Comparison of ENCODE assay signal across 9 cellular contexts in genomic region chr22:39518996-39519680, GRCh38. TPM values are rescaled to one million over a fixed set of nuclear protein-coding genes. Genes with fewer than 3 reads are reported as not detected.
DNase-seq lines count a peak whose midpoint lies in the region; ATAC-seq, FAIRE-seq and TF ChIP-seq lines count a peak whose summit lies in the region.
"Had no signal": no experiment of that assay in that cellular context is flagged by ENCODE, and none has a peak within 500 bp of the region (broad histone marks: within the 10 kb centered on the region; RNA-seq: fewer than 3 reads in every experiment).

No MANE protein-coding gene starts in this region.

- POLR2A ChIA-PET in MCF 10A (lab: Yijun Ruan, JAX): interaction anchor here (0.6 to 6.1 kb wide), 36 partner anchors 8 to 1104 kb away, joined by 3 to 102 read pairs (median 6); partner anchors contain the start of genes ADSL, CBX6, MIEF1 and RPL3

- 7 to 13% (median 11%) methylated on average over 15 to 24 of the region's 24 CpGs for WGBS in heart left ventricle, 4 donors
- 10 to 11% methylated on average over 24 of the region's 24 CpGs for WGBS in lung, 2 donors

- no peaks in the 10 kb centered on the region for H3K9me3 Mint-ChIP-seq in MCF 10A (ENCODE audit: unreplicated experiment)

- ATAC-seq in heart left ventricle: no peak
- no peak for ATAC-seq in left ventricle myocardium superior
- no peak for ATAC-seq in lung (ENCODE audit: insufficient read depth, low FRiP score)
- no peak for ATAC-seq in HG02973 (IDR thresholded peaks at IDR 0.05; ENCODE audit: unreplicated experiment)
- no peak for ATAC-seq in HG03095 (IDR thresholded peaks at IDR 0.05; ENCODE audit: unreplicated experiment)

- no peaks in the 10 kb centered on the region for H3K27me3 ChIP-seq in heart left ventricle
- H3K27me3 ChIP-seq in OCI-LY1 (ENCODE audit: insufficient read depth, low read length): no peaks in the 10 kb centered on the region
- no peaks in the 10 kb centered on the region for H3K27me3 ChIP-seq in lung (ENCODE audit: control insufficient read depth, insufficient read depth)

- H3K9ac ChIP-seq in OCI-LY1 (ENCODE audit: low read length): peak overlapping the region; percentile 89

- H3K4me3 ChIP-seq in heart left ventricle (peak overlapping the region; percentile 71 to 100 (median 96)), OCI-LY1 (ENCODE audit: low read depth, low read length, poor library complexity, severe bottlenecking) (peak overlapping the region; percentile 95), lung (peak overlapping the region; percentile 66)

- no peak overlapping the region for H2AFZ ChIP-seq in OCI-LY1 (ENCODE audit: low read length)

- H3K79me2 ChIP-seq in OCI-LY1 (ENCODE audit: insufficient read depth, low read length): peaks cover 14% of the 10 kb centered on the region

- H3K4me3 Mint-ChIP-seq in MCF 10A (ENCODE audit: unreplicated experiment): peak overlapping the region; percentile 93

- BruUV-seq in MCF 10A (replicated peaks; lab: Mats Ljungman, UMichigan): TSS peak; percentile 82

- CTCF ChIA-PET in MCF 10A (lab: Yijun Ruan, JAX): interaction anchor here (0.5 to 3.7 kb wide), 4 partner anchors 11 to 825 kb away, joined by 3 to 19 read pairs (median 4); no protein-coding TSS in a partner anchor

- intact Hi-C loops in heart left ventricle (cut with DNase I): loop anchor here in 7 of 10 donors (2.0 to 10.0 kb wide), 7 partner anchors 16 to 344 kb away; partner anchors contain the start of genes MIEF1 (in 1 of the 7), RPL3 (in 1 of the 7), SYNGR1 (in 1 of the 7) and TAB1 (in 1 of the 7)
- intact Hi-C loops in left ventricle myocardium superior (cut with micrococcal nuclease): no loop called here
- intact Hi-C loops in MCF 10A (cut with micrococcal nuclease): no loop called here

- H3K4me1 Mint-ChIP-seq in MCF 10A (ENCODE audit: insufficient read depth, unreplicated experiment): peaks cover 17% of the 10 kb centered on the region

- H3K36me3 Mint-ChIP-seq in MCF 10A (ENCODE audit: insufficient read depth, unreplicated experiment): peaks cover 79% of the 10 kb centered on the region

- H3K9me2 ChIP-seq in OCI-LY1 (ENCODE audit: low read depth, low read length): no peaks in the 10 kb centered on the region

- peak in 1 of 5 donors; percentile 42 for DNase-seq in heart left ventricle
- no peak for DNase-seq in left ventricle myocardium superior
- DNase-seq in MCF 10A (ENCODE audit: unreplicated experiment): no peak
- no peak for DNase-seq in lung (ENCODE audit: low spot score)
- peak; percentile 44 for DNase-seq in urothelium cell line (ENCODE audit: low spot score)

- H3F3A ChIP-seq in OCI-LY1 (ENCODE audit: insufficient read depth, low read length): 0 out of 2 replicates have a peak, but pooled peaks cover 9% of the 10 kb centered on the region

- no peak for FAIRE-seq in urothelium cell line (lab: Jason Lieb, UNC)
- FAIRE-seq: islet of Langerhans had no signal

- no peak for TF ChIP-seq POLR2A in heart left ventricle (IDR thresholded peaks at IDR 0.05)

- H3K4me1 ChIP-seq in heart left ventricle (peaks cover under 1 to 52% (median 40%) of the 10 kb centered on the region in 12 donors), OCI-LY1 (ENCODE audit: insufficient read depth, low read length, severe bottlenecking) (peaks cover 41% of the 10 kb centered on the region), lung (ENCODE audit: control insufficient read depth in 2 of 2, insufficient read depth in 2 of 2, low read length in 2 of 2) (peaks cover 0 to 3% of the 10 kb centered on the region in 2 donors)

- peak overlapping the region; percentile 88 for H3K4me2 ChIP-seq in OCI-LY1 (ENCODE audit: low read length)

- TF ChIP-seq CTCF in heart left ventricle (IDR thresholded peaks at IDR 0.05) (no peak), OCI-LY1 (IDR thresholded peaks at IDR 0.05; ENCODE audit: low read length) (no peak), MCF 10A (IDR thresholded peaks at IDR 0.05; ENCODE audit: unreplicated experiment) (no peak), lung (IDR thresholded peaks at IDR 0.05; ENCODE audit: control extremely low read depth, extremely low read depth) (no peak)

- H3K27ac ChIP-seq in heart left ventricle (peak overlapping the region; percentile 97 to 100 (median 100)), OCI-LY1 (ENCODE audit: low read depth, low read length, poor library complexity, severe bottlenecking) (peak overlapping the region; percentile 74), lung (ENCODE audit: low read depth in 1 of 2, low read length in 1 of 2) (peak overlapping the region; percentile 94 to 95)

- H3K9me3 ChIP-seq in heart left ventricle: no peaks in the 10 kb centered on the region
- no peaks in the 10 kb centered on the region for H3K9me3 ChIP-seq in OCI-LY1 (ENCODE audit: low read length)
- H3K9me3 ChIP-seq in lung (ENCODE audit: control insufficient read depth in 2 of 2, insufficient read depth in 1 of 2, low read length in 1 of 2): no peaks in the 10 kb centered on the region

- H3K36me3 ChIP-seq in heart left ventricle (peaks cover 9 to 70% (median 57%) of the 10 kb centered on the region in 9 donors), OCI-LY1 (ENCODE audit: insufficient read depth, low read length) (peaks cover 75% of the 10 kb centered on the region), lung (ENCODE audit: control insufficient read depth in 2 of 2, insufficient read depth in 2 of 2, low read length in 2 of 2) (peaks cover 6 to 33% of the 10 kb centered on the region in 2 donors)

- H4K20me1 ChIP-seq in OCI-LY1 (ENCODE audit: insufficient read depth, low read length): no peaks in the 10 kb centered on the region

- H3K27ac Mint-ChIP-seq in MCF 10A (ENCODE audit: low read depth, unreplicated experiment): peak overlapping the region; percentile 100

- H3K27me3 Mint-ChIP-seq in MCF 10A (ENCODE audit: insufficient read depth, unreplicated experiment): no peaks in the 10 kb centered on the region

RNA-seq across cellular contexts. Expression of gene ATF4, which starts 1.2 kb away (rescaled TPM):
- total RNA-seq in heart left ventricle (100 to 1,000 TPM; 117 to 322 (median 168) TPM), left ventricle myocardium superior (214 TPM), MCF 10A (2022) (717 and 764 TPM in 2 replicates), lung (100 to 1,000 TPM; 179 to 390 TPM)
- polyA plus RNA-seq in heart left ventricle (100 to 1,000 TPM; 378 to 458 TPM), lung (100 to 1,000 TPM; 431 to 882 TPM)

RNA-seq across cellular contexts. Expression of gene RPS19BP1, which starts 13.4 kb away (rescaled TPM):
- total RNA-seq in heart left ventricle: 100 to 1,000 TPM in 2 of 9 donors, 10 to 100 TPM in 7; 33.2 to 108 (median 44.5) TPM
- polyA plus RNA-seq in heart left ventricle: 100 to 1,000 TPM; 154 to 220 TPM
- total RNA-seq in left ventricle myocardium superior: 58.1 TPM
- 104 and 106 TPM in 2 replicates for total RNA-seq in MCF 10A (2022)
- 10 to 100 TPM; 50.0 to 90.4 TPM for total RNA-seq in lung
- 100 to 1,000 TPM; 179 to 199 TPM for polyA plus RNA-seq in lung

RNA-seq across cellular contexts. Expression of gene MIEF1, which starts 17.0 kb away (rescaled TPM):
- total RNA-seq in heart left ventricle: 10 to 100 TPM; 15.4 to 25.2 (median 18.7) TPM
- 10 to 100 TPM in 1 of 2 donors, 1 to 10 TPM in 1; 6.5 to 22.3 TPM for polyA plus RNA-seq in heart left ventricle
- total RNA-seq in left ventricle myocardium superior: 16.1 TPM
- 37.0 and 40.2 TPM in 2 replicates for total RNA-seq in MCF 10A (2022)
- total RNA-seq in lung: 10 to 100 TPM; 18.4 to 28.9 TPM
- 10 to 100 TPM in 1 of 2 donors, 1 to 10 TPM in 1; 7.1 to 16.5 TPM for polyA plus RNA-seq in lung

RNA-seq across cellular contexts. Expression of gene CACNA1I, which starts 51.4 kb away (rescaled TPM):
- total RNA-seq in heart left ventricle: under 1 TPM in 3 of 9 donors, not detected in 6; 0.02 to 0.07 (median 0.04) TPM
- polyA plus RNA-seq in heart left ventricle: under 1 TPM; 0.01 to 0.04 TPM
- total RNA-seq in left ventricle myocardium superior: not detected
- total RNA-seq in MCF 10A (2022): 0.02 TPM in 2 replicates
- total RNA-seq in lung: under 1 TPM; 0.15 to 0.17 TPM
- under 1 TPM; 0.07 to 0.22 TPM for polyA plus RNA-seq in lung

Comparison
In these comparisons a context has a peak if more than half of its experiments do, and no peak if none do; other contexts are left out.
1. intact Hi-C loops: an anchor here in heart left ventricle (2.0 to 10.0 kb wide); none called in left ventricle myocardium superior and MCF 10A.